Comparison of ENCODE assay signal across 24 cellular contexts in the genomic region with DNA sequence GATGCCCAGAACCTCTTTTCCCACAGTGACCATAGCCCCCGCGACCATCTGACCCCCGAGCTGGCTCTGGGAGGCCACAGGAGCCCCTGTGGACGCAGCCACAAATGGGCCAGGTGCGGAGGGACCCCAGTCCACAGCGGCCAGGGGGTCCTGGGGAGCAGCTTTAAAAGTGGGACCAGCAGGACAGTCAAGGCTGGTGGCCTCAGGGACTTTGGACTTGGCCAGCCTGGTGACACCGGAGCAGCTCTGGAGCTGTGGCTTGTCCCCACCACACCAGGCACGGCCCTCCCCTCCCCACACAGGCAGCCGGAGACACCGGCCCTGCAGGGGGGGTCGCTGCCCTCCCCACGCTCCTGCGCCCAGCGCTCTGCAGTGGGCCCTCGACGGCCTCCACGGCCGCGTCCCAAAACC. TPM values are rescaled to one million over a fixed set of nuclear protein-coding genes. Genes with fewer than 3 reads are reported as not detected.
"Had no signal": no experiment of that assay in that cellular context is flagged by ENCODE, and none has a peak within 500 bp of the region (broad histone marks: within the 10 kb centered on the region; RNA-seq: fewer than 3 reads in every experiment).

No MANE protein-coding gene starts in this region.

- H3K4me2 ChIP-seq: KMS-11 had no signal

- H3K27ac Mint-ChIP-seq: activated B cell treated with CpG ODN at 0.5 μM for 24 hours; activated CD4-positive, alpha-beta T cell treated with anti-CD3 and anti-CD28 coated beads, Interleukin-2, amount 10 ng/mL, durations not matched to agents 24 days and 14 days; activated CD8-positive, alpha-beta memory T cell treated with anti-CD3 and anti-CD28 coated beads, Interleukin-2, amount 10 ng/mL, durations not matched to agents 7 days and 5 days; activated naive CD8-positive, alpha-beta T cell treated with anti-CD3 and anti-CD28 coated beads for 36 hours; T-helper 17 cell had no signal

- H3K36me3 Mint-ChIP-seq: activated naive CD8-positive, alpha-beta T cell treated with anti-CD3 and anti-CD28 coated beads for 36 hours had no signal

- H3K27ac ChIP-seq: KMS-11, Peyer's patch had no signal

- ATAC-seq: activated CD8-positive, alpha-beta memory T cell treated with anti-CD3 and anti-CD28 coated beads, Interleukin-2, amount 10 ng/mL, durations not matched to agents 7 days and 5 days; activated T-cell treated with anti-CD3 and anti-CD28 coated beads, Interleukin-2, amount 50 U/mL, for 4 hours; T-helper 17 cell had no signal

- H3K4me3 Mint-ChIP-seq: activated CD4-positive, alpha-beta T cell treated with anti-CD3 and anti-CD28 coated beads, Interleukin-2, amount 10 ng/mL, durations not matched to agents 24 days and 14 days; activated CD8-positive, alpha-beta memory T cell treated with anti-CD3 and anti-CD28 coated beads, Interleukin-2, amount 10 ng/mL, durations not matched to agents 7 days and 5 days; activated naive CD8-positive, alpha-beta T cell treated with anti-CD3 and anti-CD28 coated beads for 36 hours; activated T-cell treated with anti-CD3 and anti-CD28 coated beads, Interleukin-2, amount 50 U/mL, for 4 hours; T-helper 17 cell had no signal

- H3K27me3 Mint-ChIP-seq: activated B cell treated with CpG ODN at 0.5 μM for 24 hours; activated CD4-positive, alpha-beta T cell treated with anti-CD3 and anti-CD28 coated beads, Interleukin-2, amount 10 ng/mL, durations not matched to agents 24 days and 14 days; activated naive CD8-positive, alpha-beta T cell treated with anti-CD3 and anti-CD28 coated beads for 36 hours; T-helper 17 cell had no signal

- H3K9ac ChIP-seq: KMS-11 had no signal

- DNase-seq: activated B cell treated with CpG ODN at 0.5 μM for 24 hours; activated CD4-positive, alpha-beta T cell treated with anti-CD3 and anti-CD28 coated beads for 1 hour; activated CD4-positive, alpha-beta T cell treated with anti-CD3 and anti-CD28 coated beads, Interleukin-2, amount 10 ng/mL, durations not matched to agents 24 days and 14 days; activated CD4-positive, alpha-beta T cell treated with anti-CD3 and anti-CD28 coated beads, Interleukin-2, amount 50 U/mL, for 48 hours; activated CD8-positive, alpha-beta memory T cell treated with anti-CD3 and anti-CD28 coated beads, Interleukin-2, amount 10 ng/mL, durations not matched to agents 7 days and 5 days; activated effector memory CD4-positive, alpha-beta T cell treated with anti-CD3 and anti-CD28 coated beads, Interleukin-2, amount 50 U/mL, for 16 hours; activated naive CD4-positive, alpha-beta T cell treated with Interleukin-2 at 50 U/mL for 16 hours; activated naive CD8-positive, alpha-beta T cell treated with anti-CD3 and anti-CD28 coated beads for 36 hours; activated T-cell treated with anti-CD3 and anti-CD28 coated beads, Interleukin-2, amount 50 U/mL, for 4 hours; cerebellar nuclear complex; NCI-H1092; NCI-H1930; NCI-H2171; NCI-H2227 treated with DMSO at 0.1 percent for 48 hours; NCI-H446 treated with DMSO at 0.1 percent for 48 hours; NCI-H526; NCI-H774; Peyer's patch; SHP77 treated with DMSO at 0.1 percent for 48 hours; T-helper 17 cell; T-helper 9 cell had no signal

- H3K9me3 ChIP-seq: Peyer's patch had no signal

- H3K27me3 ChIP-seq: Peyer's patch had no signal

- H3K4me3 ChIP-seq: Peyer's patch had no signal

- H3K9me3 Mint-ChIP-seq: activated B cell treated with CpG ODN at 0.5 μM for 24 hours; activated CD4-positive, alpha-beta T cell treated with anti-CD3 and anti-CD28 coated beads, Interleukin-2, amount 10 ng/mL, durations not matched to agents 24 days and 14 days; activated naive CD8-positive, alpha-beta T cell treated with anti-CD3 and anti-CD28 coated beads for 36 hours; activated T-cell treated with anti-CD3 and anti-CD28 coated beads, Interleukin-2, amount 50 U/mL, for 4 hours had no signal

RNA-seq across cellular contexts. Expression of a gene that starts 3.5 kb away (rescaled TPM):
- total RNA-seq: cardiac septum, SK-MEL-5 had no signal

RNA-seq across cellular contexts. Expression of a gene that starts 9.9 kb away (rescaled TPM):
- total RNA-seq: activated CD4-positive, alpha-beta T cell treated with anti-CD3 and anti-CD28 coated beads, Interleukin-2, amount 10 ng/mL, durations not matched to agents 24 days and 14 days; activated CD8-positive, alpha-beta memory T cell treated with anti-CD3 and anti-CD28 coated beads, Interleukin-2, amount 10 ng/mL, durations not matched to agents 7 days and 5 days; activated naive CD8-positive, alpha-beta T cell treated with anti-CD3 and anti-CD28 coated beads for 36 hours; activated T-cell treated with anti-CD3 and anti-CD28 coated beads, Interleukin-2, amount 50 U/mL, for 4 hours; cardiac septum; Peyer's patch; SK-MEL-5; T-helper 17 cell had no signal

RNA-seq across cellular contexts. Expression of a gene that starts 20.3 kb away (rescaled TPM):
- total RNA-seq: cardiac septum, SK-MEL-5 had no signal
